In the genomic region with DNA sequence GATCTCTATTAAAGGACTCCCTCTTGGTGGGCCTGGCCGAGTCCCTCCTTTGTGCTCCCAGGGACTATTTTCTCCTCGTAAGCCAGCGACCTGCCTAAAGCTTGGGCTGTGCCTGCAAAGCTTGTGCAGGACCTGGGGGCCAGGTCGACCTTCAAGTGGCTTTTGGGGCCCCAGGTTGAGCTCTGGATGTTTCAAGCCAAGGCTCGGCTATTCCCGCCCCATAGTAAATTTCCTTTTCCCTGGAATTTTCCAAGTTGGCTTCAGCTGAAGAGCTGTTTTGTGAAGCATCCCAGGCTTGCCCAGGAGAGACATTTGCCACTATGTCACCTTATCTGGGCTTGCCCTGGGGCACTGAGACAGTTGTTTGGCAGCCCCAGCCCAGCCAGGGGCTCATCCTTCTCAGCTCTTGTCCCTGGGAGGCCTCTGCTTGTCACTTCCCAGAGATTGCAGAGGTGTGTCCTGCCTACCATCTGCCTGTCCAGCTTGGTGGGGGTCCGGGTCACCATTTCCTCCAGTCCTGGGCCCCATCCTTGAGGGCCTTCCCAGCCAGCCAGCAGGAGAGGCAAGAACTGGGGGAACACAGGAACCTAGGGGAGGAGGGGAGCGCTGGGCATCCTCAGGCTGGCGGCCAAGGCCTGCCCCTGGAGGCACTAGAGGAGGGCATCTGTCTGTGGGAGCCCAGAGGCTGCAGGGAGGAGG, we compare ENCODE assay signal across 8 cellular contexts. TPM values are rescaled to one million over a fixed set of nuclear protein-coding genes. Genes with fewer than 3 reads are reported as not detected.
A peak's percentile ranks its signal among the peaks of the same experiment; 100 is the strongest.
DNase-seq lines count a peak whose midpoint lies in the region; ATAC-seq and TF ChIP-seq lines count a peak whose summit lies in the region.

No MANE protein-coding gene starts in this region.

- H3K27ac ChIP-seq in angular gyrus (ENCODE audit: low read depth, low read length): peak overlapping the region; percentile 95
- H3K27ac ChIP-seq in suprapubic skin: peak overlapping the region; percentile 70
- H3K27ac ChIP-seq in thyroid gland: peak overlapping the region in 1 of 3 donors; percentile 54

- no peak for TF ChIP-seq EP300 in suprapubic skin (IDR thresholded peaks at IDR 0.05)

- H3K36me3 ChIP-seq in suprapubic skin (peaks cover 39% of the 10 kb centered on the region), thyroid gland (peaks cover 39 to 40% of the 10 kb centered on the region in 2 donors)

- DNase-seq in T-helper 1 cell (no peak), medulla oblongata (ENCODE audit: extremely low spot score) (peak; percentile 30), suprapubic skin (ENCODE audit: low spot score in 2 of 2) (no peak), omental fat pad (ENCODE audit: low spot score) (no peak), thyroid gland (no peak)

- peak overlapping the region; percentile 72 for H3K27ac Mint-ChIP-seq in T-helper 1 cell treated with Interleukin-12 subunit alpha and Interleukin-12 subunit beta and Interleukin-4 antibody, amounts not matched to agents 30 μg/mL and 1 μg/mL, for 36 hours

- H3K9me3 ChIP-seq in suprapubic skin (no peaks in the 10 kb centered on the region), thyroid gland (no peaks in the 10 kb centered on the region)

- WGBS in suprapubic skin: 41% methylated on average over 8 of the region's 9 CpGs
- 53 to 66% methylated on average over 6 to 9 of the region's 9 CpGs for WGBS in thyroid gland, 2 donors

- H3K27me3 Mint-ChIP-seq in T-helper 1 cell treated with Interleukin-12 subunit alpha and Interleukin-12 subunit beta and Interleukin-4 antibody, amounts not matched to agents 30 μg/mL and 1 μg/mL, for 36 hours (ENCODE audit: low read depth): peaks cover under 1% of the 10 kb centered on the region

- H3K36me3 Mint-ChIP-seq in T-helper 1 cell treated with Interleukin-12 subunit alpha and Interleukin-12 subunit beta and Interleukin-4 antibody, amounts not matched to agents 30 μg/mL and 1 μg/mL, for 36 hours (ENCODE audit: low read depth): peaks cover 28% of the 10 kb centered on the region

- no peaks in the 10 kb centered on the region for H3K9me3 Mint-ChIP-seq in T-helper 1 cell treated with Interleukin-12 subunit alpha and Interleukin-12 subunit beta and Interleukin-4 antibody, amounts not matched to agents 30 μg/mL and 1 μg/mL, for 36 hours

- H3K4me1 ChIP-seq in suprapubic skin: peaks cover 40% of the 10 kb centered on the region
- H3K4me1 ChIP-seq in thyroid gland: peaks cover 12 to 35% of the 10 kb centered on the region in 2 donors

- H3K27me3 ChIP-seq in suprapubic skin (no peaks in the 10 kb centered on the region), thyroid gland (no peaks in the 10 kb centered on the region)

- no peak for ATAC-seq in omental fat pad (ENCODE audit: low FRiP score)
- no peak for ATAC-seq in GM19397 (IDR thresholded peaks at IDR 0.05; ENCODE audit: unreplicated experiment)

- H3K4me3 ChIP-seq in suprapubic skin: no peak overlapping the region
- no peak overlapping the region for H3K4me3 ChIP-seq in thyroid gland (replicated peaks in 1 of 3)

- intact Hi-C loops in thyroid gland (cut with DNase I): no loop called here

- TF ChIP-seq POLR2A in suprapubic skin (IDR thresholded peaks at IDR 0.05): no peak
- TF ChIP-seq POLR2A in thyroid gland (IDR thresholded peaks at IDR 0.05): peak in 1 of 2 donors; percentile 7

- TF ChIP-seq CTCF in suprapubic skin (IDR thresholded peaks at IDR 0.05) (no peak), omental fat pad (IDR thresholded peaks at IDR 0.05) (no peak), thyroid gland (IDR thresholded peaks at IDR 0.05) (no peak)

- H3K4me1 Mint-ChIP-seq in T-helper 1 cell treated with Interleukin-12 subunit alpha and Interleukin-12 subunit beta and Interleukin-4 antibody, amounts not matched to agents 30 μg/mL and 1 μg/mL, for 36 hours (ENCODE audit: low read depth): peaks cover 29% of the 10 kb centered on the region

- no peak overlapping the region for H3K4me3 Mint-ChIP-seq in T-helper 1 cell treated with Interleukin-12 subunit alpha and Interleukin-12 subunit beta and Interleukin-4 antibody, amounts not matched to agents 30 μg/mL and 1 μg/mL, for 36 hours

RNA-seq across cellular contexts. Expression of a gene that starts 20.2 kb away (rescaled TPM):
- total RNA-seq in suprapubic skin: 10 to 100 TPM; 26.4 to 97.8 (median 38.4) TPM
- total RNA-seq in omental fat pad: 10 to 100 TPM; 13.5 to 26.3 (median 15.3) TPM
- total RNA-seq in thyroid gland: 10 to 100 TPM; 43.1 to 57.7 (median 49.8) TPM

RNA-seq across cellular contexts. Expression of a gene that starts 27.7 kb away (rescaled TPM):
- total RNA-seq in suprapubic skin: 1,000 to 10,000 TPM; 1,253 to 2,742 (median 2,206) TPM
- 1,000 to 10,000 TPM; 1,060 to 1,801 (median 1,521) TPM for total RNA-seq in omental fat pad
- total RNA-seq in thyroid gland: 1,000 to 10,000 TPM; 1,021 to 2,051 (median 1,545) TPM
